19 cellular contexts compared by ENCODE assay signal in the genomic region with DNA sequence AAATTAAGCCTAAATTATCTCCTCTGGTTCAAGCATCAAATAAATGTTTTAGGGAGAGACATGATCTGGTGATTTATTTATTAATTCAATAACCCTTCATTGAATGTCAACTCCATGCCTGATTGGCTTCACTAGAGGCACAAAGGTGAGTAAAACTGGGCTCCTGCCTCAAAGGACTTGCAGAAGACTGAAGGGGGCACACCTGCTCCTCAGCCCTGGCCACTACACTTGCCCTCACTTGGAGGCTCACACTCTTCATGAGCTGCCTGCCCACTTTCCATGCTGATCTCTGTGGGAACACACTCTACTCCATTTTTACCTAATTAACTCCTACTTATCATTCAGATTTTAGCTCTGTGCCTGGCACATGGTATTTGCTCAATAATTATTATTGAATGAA.
"Had no signal": no experiment of that assay in that cellular context is flagged by ENCODE, and none has a peak within 500 bp of the region (broad histone marks: within the 10 kb centered on the region; RNA-seq: fewer than 3 reads in every experiment).

No MANE protein-coding gene starts in this region.

- ATAC-seq: activated naive CD8-positive, alpha-beta T cell treated with anti-CD3 and anti-CD28 coated beads, Interleukin-2, amount 50 U/mL, for 24 hours; mucosa of descending colon; naive thymus-derived CD4-positive, alpha-beta T cell; stimulated activated naive CD8-positive, alpha-beta T cell treated with anti-CD3 and anti-CD28 coated beads, Interleukin-15, amount 100 ng/mL, for 72 hours; upper lobe of right lung had no signal

- H3K9me3 Mint-ChIP-seq: activated naive CD4-positive, alpha-beta T cell treated with anti-CD3 and anti-CD28 coated beads for 36 hours; activated naive CD8-positive, alpha-beta T cell treated with anti-CD3 and anti-CD28 coated beads, Interleukin-2, amount 50 U/mL, for 24 hours; activated T-helper 2 cell treated with anti-CD3 and anti-CD28 coated beads, Interferon-gamma antibody, Interleukin-2, Interleukin-4, amounts not matched to agents 10 μg/mL and 5 μg/mL and 100 μg/mL, durations not matched to agents 14 hours and 24 hours and 36 hours; stimulated activated naive CD8-positive, alpha-beta T cell treated with anti-CD3 and anti-CD28 coated beads, Interleukin-15, amount 100 ng/mL, for 72 hours had no signal

- H3K4me1 ChIP-seq: parathyroid adenoma, upper lobe of right lung had no signal

- H3K9ac ChIP-seq: parathyroid adenoma had no signal

- H3K36me3 Mint-ChIP-seq: naive thymus-derived CD4-positive, alpha-beta T cell had no signal

- H3K27me3 ChIP-seq: upper lobe of right lung had no signal

- H3K4me1 Mint-ChIP-seq: activated naive CD8-positive, alpha-beta T cell treated with anti-CD3 and anti-CD28 coated beads, Interleukin-2, amount 50 U/mL, for 24 hours; naive thymus-derived CD4-positive, alpha-beta T cell; stimulated activated naive CD8-positive, alpha-beta T cell treated with anti-CD3 and anti-CD28 coated beads, Interleukin-15, amount 100 ng/mL, for 72 hours had no signal

- H3K4me3 Mint-ChIP-seq: activated naive CD4-positive, alpha-beta T cell treated with anti-CD3 and anti-CD28 coated beads for 36 hours; activated naive CD8-positive, alpha-beta T cell treated with anti-CD3 and anti-CD28 coated beads, Interleukin-2, amount 50 U/mL, for 24 hours; naive thymus-derived CD4-positive, alpha-beta T cell; stimulated activated naive CD8-positive, alpha-beta T cell treated with anti-CD3 and anti-CD28 coated beads, Interleukin-15, amount 100 ng/mL, for 72 hours had no signal

- H3K79me2 ChIP-seq: parathyroid adenoma had no signal

- H3K27ac Mint-ChIP-seq: activated naive CD4-positive, alpha-beta T cell treated with anti-CD3 and anti-CD28 coated beads for 36 hours; activated naive CD8-positive, alpha-beta T cell treated with anti-CD3 and anti-CD28 coated beads, Interleukin-2, amount 50 U/mL, for 24 hours; activated T-helper 2 cell treated with anti-CD3 and anti-CD28 coated beads, Interferon-gamma antibody, Interleukin-2, Interleukin-4, amounts not matched to agents 10 μg/mL and 5 μg/mL and 100 μg/mL, durations not matched to agents 14 hours and 24 hours and 36 hours; naive thymus-derived CD4-positive, alpha-beta T cell; stimulated activated naive CD8-positive, alpha-beta T cell treated with anti-CD3 and anti-CD28 coated beads, Interleukin-15, amount 100 ng/mL, for 72 hours had no signal

- H3K4me3 ChIP-seq: left ventricle myocardium inferior, mucosa of descending colon, upper lobe of right lung had no signal

- H3K36me3 ChIP-seq: left ventricle myocardium inferior, neutrophil, upper lobe of right lung had no signal

- H2AFZ ChIP-seq: parathyroid adenoma had no signal

- H3K27ac ChIP-seq: left ventricle myocardium inferior, neutrophil, parathyroid adenoma, upper lobe of right lung had no signal

- H3K9me3 ChIP-seq: left ventricle myocardium inferior, mucosa of descending colon, neutrophil, upper lobe of right lung had no signal

- DNase-seq: activated CD4-positive, alpha-beta T cell treated with anti-CD3 and anti-CD28 coated beads, Interleukin-2, amount 50 U/mL, for 1 hour; activated naive CD4-positive, alpha-beta T cell treated with anti-CD3 and anti-CD28 coated beads for 36 hours; activated naive CD8-positive, alpha-beta T cell treated with anti-CD3 and anti-CD28 coated beads, Interleukin-2, amount 50 U/mL, for 24 hours; activated T-cell treated with anti-CD3 and anti-CD28 coated beads for 4 hours; aorta; cortex of kidney; effector CD4-positive, alpha-beta T cell; foreskin fibroblast; hippocampal formation; kidney; left ventricle myocardium inferior; mucosa of descending colon; naive thymus-derived CD4-positive, alpha-beta T cell; stimulated activated CD4-positive, alpha-beta T cell treated with anti-CD3 and anti-CD28 coated beads, Interleukin-1b, Interleukin-23, amount 100 ng/mL, for 48 hours; stimulated activated naive CD8-positive, alpha-beta T cell treated with anti-CD3 and anti-CD28 coated beads, Interleukin-15, amount 100 ng/mL, for 72 hours; upper lobe of right lung had no signal
